ENCODE assay signal across 14 cellular contexts in the genomic region with DNA sequence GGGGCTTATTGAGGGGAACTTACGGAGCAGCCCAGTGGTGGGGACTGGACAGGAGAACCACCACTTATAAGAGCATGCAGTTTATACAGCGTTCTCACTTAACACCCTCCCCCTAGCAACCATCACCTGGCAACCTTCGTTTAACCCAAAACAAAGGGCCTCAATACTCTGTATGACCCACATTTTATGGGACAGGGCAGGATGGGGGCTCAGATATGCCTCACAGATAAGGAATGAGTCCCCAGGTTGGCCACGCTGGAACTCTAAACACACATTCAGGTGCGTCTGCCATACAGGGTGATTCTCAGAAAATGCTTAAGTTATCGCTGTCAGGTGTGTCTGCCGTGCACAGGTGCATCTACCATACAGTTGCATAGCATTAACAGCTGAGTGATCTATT.
"Had no signal": no experiment of that assay in that cellular context is flagged by ENCODE, and none has a peak within 500 bp of the region (broad histone marks: within the 10 kb centered on the region; RNA-seq: fewer than 3 reads in every experiment).

No MANE protein-coding gene starts in this region.

- H3K9me3 ChIP-seq: ascending aorta, gastrocnemius medialis, heart right ventricle, sigmoid colon, upper lobe of left lung had no signal

- H3K4me3 ChIP-seq: ascending aorta, gastrocnemius medialis, heart right ventricle, sigmoid colon, upper lobe of left lung had no signal

- ATAC-seq: activated naive CD8-positive, alpha-beta T cell treated with anti-CD3 and anti-CD28 coated beads, Interleukin-2, amount 50 U/mL, for 24 hours; activated T-cell treated with anti-CD3 and anti-CD28 coated beads, Interleukin-2, amount 50 U/mL, for 72 hours; gastrocnemius medialis; heart right ventricle; left ventricle myocardium superior had no signal

- H3K36me3 ChIP-seq: ascending aorta, gastrocnemius medialis, heart right ventricle, sigmoid colon, upper lobe of left lung had no signal

- DNase-seq: activated CD4-positive, alpha-beta T cell treated with anti-CD3 and anti-CD28 coated beads, Interleukin-2, amount 50 U/mL, for 4 hours; activated naive CD4-positive, alpha-beta T cell treated with Interleukin-2 at 50 U/mL for 16 hours; activated naive CD8-positive, alpha-beta T cell treated with anti-CD3 and anti-CD28 coated beads, Interleukin-2, amount 50 U/mL, for 24 hours; activated T-cell treated with anti-CD3 and anti-CD28 coated beads, Interleukin-2, amount 50 U/mL, for 72 hours; gastrocnemius medialis; heart right ventricle; left ventricle myocardium superior; mesenchymal stem cell; nephron progenitor cell; sigmoid colon; stimulated activated CD4-positive, alpha-beta T cell treated with anti-CD3 and anti-CD28 coated beads, Interleukin-2, amount 100 ng/mL, for 24 hours; stimulated activated naive CD4-positive, alpha-beta T cell treated with Interleukin-2 at 50 U/mL for 16 hours; upper lobe of left lung had no signal

- H3K27ac Mint-ChIP-seq: activated naive CD8-positive, alpha-beta T cell treated with anti-CD3 and anti-CD28 coated beads, Interleukin-2, amount 50 U/mL, for 24 hours; activated T-cell treated with anti-CD3 and anti-CD28 coated beads, Interleukin-2, amount 50 U/mL, for 72 hours; nephron progenitor cell had no signal

- H3K27me3 ChIP-seq: ascending aorta, gastrocnemius medialis, heart right ventricle, sigmoid colon, upper lobe of left lung had no signal

- H3K27ac ChIP-seq: ascending aorta, gastrocnemius medialis, heart right ventricle, sigmoid colon, upper lobe of left lung had no signal

- H3K4me3 Mint-ChIP-seq: activated naive CD8-positive, alpha-beta T cell treated with anti-CD3 and anti-CD28 coated beads, Interleukin-2, amount 50 U/mL, for 24 hours; activated T-cell treated with anti-CD3 and anti-CD28 coated beads, Interleukin-2, amount 50 U/mL, for 72 hours; nephron progenitor cell had no signal

- H3K9me3 Mint-ChIP-seq: activated naive CD8-positive, alpha-beta T cell treated with anti-CD3 and anti-CD28 coated beads, Interleukin-2, amount 50 U/mL, for 24 hours; activated T-cell treated with anti-CD3 and anti-CD28 coated beads, Interleukin-2, amount 50 U/mL, for 72 hours had no signal
